In genomic region chr2:6914829-6915228, GRCh38 we compare ENCODE assay signal across 1 cellular context.
TF ChIP-seq lines count a peak whose summit lies in the region.

No MANE protein-coding gene starts in this region.

TF ChIP-seq in H1, 55 proteins besides CTCF, POLR2A, EP300 and RAD21:
- TF ChIP-seq KDM5A (IDR thresholded peaks at IDR 0.05; ENCODE audit: low read length) (no peak), GABPA (IDR thresholded peaks at IDR 0.05; ENCODE audit: borderline replicate concordance, insufficient read depth, low read length) (no peak), SUZ12 (IDR thresholded peaks at IDR 0.05; ENCODE audit: low read length) (no peak), FOSL1 (IDR thresholded peaks at IDR 0.05; ENCODE audit: insufficient read depth, low read depth, low read length) (no peak), SP2 (IDR thresholded peaks at IDR 0.05; ENCODE audit: low read length) (no peak), KDM4A (IDR thresholded peaks at IDR 0.05; ENCODE audit: low read depth, low read length, severe bottlenecking) (no peak), SIX5 (IDR thresholded peaks at IDR 0.05; ENCODE audit: low read depth, low read length) (no peak), TBP (IDR thresholded peaks at IDR 0.05; ENCODE audit: low read depth, low read length) (no peak), TAF1 (IDR thresholded peaks at IDR 0.05; ENCODE audit: low read depth, low read length) (no peak), POU5F1 (IDR thresholded peaks at IDR 0.05; ENCODE audit: low read depth, low read length) (no peak), CHD7 (IDR thresholded peaks at IDR 0.05; ENCODE audit: insufficient replicate concordance, low read length) (no peak), CREB1 (IDR thresholded peaks at IDR 0.05) (no peak), NANOG (IDR thresholded peaks at IDR 0.05; ENCODE audit: insufficient read depth, low read depth, low read length, poor library complexity, severe bottlenecking) (no peak), ZNF274 (IDR thresholded peaks at IDR 0.05; ENCODE audit: borderline replicate concordance, extremely low read depth, low read length) (no peak), CBX5 (IDR thresholded peaks at IDR 0.05; ENCODE audit: low read depth, low read length) (no peak), RBBP5 (IDR thresholded peaks at IDR 0.05; ENCODE audit: borderline replicate concordance, low read depth, low read length) (no peak), JUND (IDR thresholded peaks at IDR 0.05; ENCODE audit: low read length) (no peak)
